In the genomic region with DNA sequence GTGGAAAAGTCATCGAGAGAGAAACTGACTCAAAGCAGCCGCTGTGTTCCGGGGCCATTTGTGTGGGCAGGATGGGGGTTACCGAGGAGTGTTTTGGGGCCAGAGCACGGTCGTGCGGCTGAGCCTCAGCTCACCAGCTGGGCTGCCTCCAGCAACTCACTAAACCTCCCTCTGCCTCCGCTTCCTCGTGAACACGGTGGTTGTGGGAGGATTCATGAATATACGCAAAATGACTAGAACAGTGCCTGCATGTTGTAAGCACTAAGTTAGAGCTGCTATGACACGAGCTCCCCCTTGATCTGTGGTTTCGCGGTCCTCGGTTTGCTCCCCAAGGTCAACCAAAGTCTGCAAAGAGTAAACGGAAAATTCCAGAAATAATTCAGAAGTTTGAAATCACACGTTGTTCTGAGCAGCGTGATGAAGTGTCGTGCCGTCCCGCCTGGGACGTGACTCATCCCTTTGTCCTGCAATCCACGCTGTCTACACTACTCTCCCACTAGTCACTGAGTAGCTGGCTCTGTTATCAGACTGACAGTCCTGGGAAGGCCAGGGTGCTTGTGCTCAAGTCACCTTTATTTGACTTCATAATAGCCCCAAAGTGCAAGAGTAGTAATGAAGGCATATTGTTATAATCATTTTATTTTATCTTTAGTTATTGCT, we compare ENCODE assay signal across 11 cellular contexts. TPM values are rescaled to one million over a fixed set of nuclear protein-coding genes. Genes with fewer than 3 reads are reported as not detected.
DNase-seq lines count a peak whose midpoint lies in the region; ATAC-seq and TF ChIP-seq lines count a peak whose summit lies in the region.
"Not testable (repeated sequence)": the region's sequence is repeated elsewhere in the genome, so short reads cannot be mapped to it uniquely, and the experiment has no call there.
"Had no signal": no experiment of that assay in that cellular context is flagged by ENCODE, and none has a peak within 500 bp of the region (broad histone marks: within the 10 kb centered on the region; RNA-seq: fewer than 3 reads in every experiment).

No MANE protein-coding gene starts in this region.

- not testable (repeated sequence) for H3K9me2 ChIP-seq in GM23338 (ENCODE audit: insufficient read depth)

- H3K9me3 Mint-ChIP-seq in GM23338, result not testable (repeated sequence)

- H4K20me1 ChIP-seq in GM23338 (replicated peaks; ENCODE audit: insufficient read depth), result not testable (repeated sequence)

- not testable (repeated sequence) for H3K4me1 ChIP-seq in GM23338 (ENCODE audit: insufficient read depth)

- not testable (repeated sequence) for H3K27ac Mint-ChIP-seq in GM23338, T-helper 17 cell

- not testable (repeated sequence) for H3K4me3 ChIP-seq in GM23338

- not testable (repeated sequence) for H3K27me3 ChIP-seq in GM23338 (ENCODE audit: insufficient read depth)

- ATAC-seq in GM18868 (IDR thresholded peaks at IDR 0.05; ENCODE audit: unreplicated experiment) (peak; percentile 85), GM19467 (IDR thresholded peaks at IDR 0.05; ENCODE audit: unreplicated experiment) (peak; percentile 74), GM23338 (peak; percentile 35; the same call in 2 of the 3 replicates), HG02973 (IDR thresholded peaks at IDR 0.05; ENCODE audit: unreplicated experiment) (peak; percentile 84), HG03378 (IDR thresholded peaks at IDR 0.05; ENCODE audit: unreplicated experiment) (peak; percentile 77), T-helper 17 cell (peak; percentile 70), Right ventricle myocardium inferior (peak; percentile 74)
- ATAC-seq in stimulated activated naive CD8-positive, alpha-beta T cell treated with anti-CD3 and anti-CD28 coated beads, Interleukin-15, Interleukin-2, amounts not matched to agents 100 U/mL and 50 U/mL, for 24 hours, result peak; percentile 90

- H3K36me3 ChIP-seq in GM23338 (ENCODE audit: insufficient read depth), result not testable (repeated sequence)

- H3K27ac ChIP-seq in GM23338 (ENCODE audit: low read depth), result not testable (repeated sequence)

- not testable (repeated sequence) for H3K27me3 Mint-ChIP-seq in GM23338 (ENCODE audit: insufficient read depth, low read depth, poor library complexity); T-helper 17 cell

- intact Hi-C loops in Right ventricle myocardium inferior (cut with DNase I), result not testable (repeated sequence)

- not testable (repeated sequence) for H3K4me2 ChIP-seq in GM23338

- H3K4me3 Mint-ChIP-seq in GM23338, T-helper 17 cell: not testable (repeated sequence)

- H2AFZ ChIP-seq in GM23338, result not testable (repeated sequence)

- not testable (repeated sequence) for H3F3A ChIP-seq in GM23338 (replicated peaks; ENCODE audit: low read depth)

- H3K36me3 Mint-ChIP-seq in GM23338 (ENCODE audit: low read depth); T-helper 17 cell (ENCODE audit: low read depth): not testable (repeated sequence)

- not testable (repeated sequence) for H3K4me1 Mint-ChIP-seq in GM23338, T-helper 17 cell

- not testable (repeated sequence) for H3K9me3 ChIP-seq in T-helper 17 cell (ENCODE audit: control insufficient read depth, low read length, poor library complexity, severe bottlenecking)

- not testable (repeated sequence) for TF ChIP-seq CTCF in GM23338 (conservative IDR thresholded peaks at IDR 0.05; ENCODE audit: low read depth in 2 of 2)

- H3K79me2 ChIP-seq in GM23338 (replicated peaks; ENCODE audit: insufficient read depth), result not testable (repeated sequence)

- DNase-seq in GM23338 (ENCODE audit: low spot score); T-helper 17 cell; Right ventricle myocardium inferior (ENCODE audit: missing footprints); stimulated activated naive CD8-positive, alpha-beta T cell treated with anti-CD3 and anti-CD28 coated beads, Interleukin-15, Interleukin-2, amounts not matched to agents 100 U/mL and 50 U/mL, for 24 hours: not testable (repeated sequence)

RNA-seq across cellular contexts. Expression of a gene that starts 31.1 kb away (rescaled TPM):
- total RNA-seq in GM23338 (2014; rRNA removed; shearing (Covaris generic)), result 0.45 and 0.74 TPM in 2 replicates
- 11.1 and 14.6 TPM in 2 replicates for polyA plus RNA-seq in GM23338 (2016; fragmentation: Nextera tagmentation; extraction: Ambion mirVana)
- 10 to 100 TPM; 12.4 to 16.3 TPM for total RNA-seq in T-helper 17 cell
- 13.7 TPM for total RNA-seq in Right ventricle myocardium inferior

RNA-seq across cellular contexts. Expression of a gene that starts 46.5 kb away (rescaled TPM):
- 0.49 and 1.0 TPM in 2 replicates for total RNA-seq in GM23338 (2014; rRNA removed; shearing (Covaris generic))
- polyA plus RNA-seq in GM23338 (2016; fragmentation: Nextera tagmentation; extraction: Ambion mirVana), result 1.4 and 3.1 TPM in 2 replicates
- total RNA-seq in T-helper 17 cell, result 10 to 100 TPM in 1 of 2 donors, 1 to 10 TPM in 1; 1.1 to 14.6 TPM
- total RNA-seq in Right ventricle myocardium inferior, result 4.2 TPM
- total RNA-seq: GM23248 had no signal
- polyA plus RNA-seq: fibroblast of lung, GM23248, neural cell had no signal

Comparison
In these comparisons a context has a peak if more than half of its experiments do, and no peak if none do; other contexts are left out.
1. ATAC-seq: peak in every context shown above with its lines; median percentile 90 in stimulated activated naive CD8-positive, alpha-beta T cell treated with anti-CD3 and anti-CD28 coated beads, Interleukin-15, Interleukin-2, amounts not matched to agents 100 U/mL and 50 U/mL, for 24 hours; 85 in GM18868; 84 in HG02973; 77 in HG03378; 74 in GM19467; 74 in Right ventricle myocardium inferior; 70 in T-helper 17 cell; 35 in GM23338.